Comparison of ENCODE assay signal across 31 cellular contexts in the genomic region with DNA sequence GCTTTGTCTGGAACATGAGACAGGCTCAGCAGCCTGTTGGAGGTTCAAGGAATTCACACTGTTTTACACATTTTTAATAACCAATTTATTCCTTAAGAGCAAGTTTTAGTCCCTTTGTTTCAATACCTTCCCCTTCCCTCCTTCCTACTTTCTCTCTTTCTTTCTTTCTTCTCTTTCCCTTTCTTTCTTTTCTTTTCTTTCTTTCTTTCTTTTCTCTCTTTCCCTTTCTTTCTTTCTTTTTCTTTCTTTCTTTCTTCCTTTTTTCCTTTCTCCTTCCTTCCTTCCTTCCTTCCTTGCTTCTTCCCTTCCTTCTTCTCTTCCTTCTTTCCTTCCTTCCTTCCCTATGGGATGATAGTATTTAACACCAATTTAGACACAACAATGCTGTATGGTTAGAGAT.
"Had no signal": no experiment of that assay in that cellular context is flagged by ENCODE, and none has a peak within 500 bp of the region (broad histone marks: within the 10 kb centered on the region; RNA-seq: fewer than 3 reads in every experiment).

No MANE protein-coding gene starts in this region.

- H3K4me1 ChIP-seq: parathyroid adenoma, psoas muscle, right lobe of liver, sigmoid colon, stomach, thyroid gland, tibial nerve, upper lobe of left lung, vagina had no signal

- DNase-seq: naive thymus-derived CD8-positive, alpha-beta T cell; nephron progenitor cell; nucleus accumbens; ovary; posterior cingulate gyrus; psoas muscle; right cardiac atrium; right lobe of liver; sigmoid colon; small intestine; stimulated activated CD4-positive, alpha-beta T cell treated with anti-CD3 and anti-CD28 coated beads, Interleukin-15, amount 100 ng/mL, for 24 hours; stimulated activated CD4-positive, alpha-beta T cell treated with anti-CD3 and anti-CD28 coated beads, Interleukin-2, amount 100 ng/mL, for 24 hours; stimulated activated CD4-positive, alpha-beta T cell treated with anti-CD3 and anti-CD28 coated beads, Interleukin-2, amount 100 ng/mL, for 48 hours; stimulated activated CD4-positive, alpha-beta T cell treated with anti-CD3 and anti-CD28 coated beads, Interleukin-4, amount 100 ng/mL, for 24 hours; stimulated activated naive B cell treated with anti-CD40 and anti-IgM and Interleukin-4, amounts not matched to agents 10 μg/mL and 1 μg/mL and 100 μg/mL, for 72 hours; stimulated activated naive CD4-positive, alpha-beta T cell treated with Interleukin-2 at 50 U/mL for 16 hours; stomach; thyroid gland; trophoblast cell; upper lobe of left lung had no signal

- H3K36me3 Mint-ChIP-seq: stimulated activated effector memory CD8-positive, alpha-beta T cell treated with anti-CD3 and anti-CD28 coated beads, Interleukin-12 subunit alpha, Interleukin-12 subunit beta, amount 100 ng/mL, for 72 hours; stimulated activated naive B cell treated with anti-CD40 and anti-IgM and Interleukin-4, amounts not matched to agents 10 μg/mL and 1 μg/mL and 100 μg/mL, for 72 hours had no signal

- H3K36me3 ChIP-seq: neutrophil, ovary, right lobe of liver, sigmoid colon, stomach, thoracic aorta, thyroid gland, tibial nerve, upper lobe of left lung, vagina had no signal

- H3K4me3 ChIP-seq: ovary, psoas muscle, right lobe of liver, sigmoid colon, stomach, thoracic aorta, thyroid gland, tibial nerve, upper lobe of left lung, vagina had no signal

- H3K4me3 Mint-ChIP-seq: naive thymus-derived CD8-positive, alpha-beta T cell; natural killer cell treated with Interleukin-12 subunit alpha and Interleukin-12 subunit beta and Interleukin-15 and Interleukin-18, amount 100 ng/mL, for 72 hours; nephron progenitor cell; neural crest cell; stimulated activated effector memory CD8-positive, alpha-beta T cell treated with anti-CD3 and anti-CD28 coated beads, Interleukin-12 subunit alpha, Interleukin-12 subunit beta, amount 100 ng/mL, for 72 hours; stimulated activated naive B cell treated with anti-CD40 and anti-IgM and Interleukin-4, amounts not matched to agents 10 μg/mL and 1 μg/mL and 100 μg/mL, for 72 hours; stimulated activated naive CD8-positive, alpha-beta T cell treated with anti-CD3 and anti-CD28 coated beads, Interleukin-15, Interleukin-2, amounts not matched to agents 100 ng/mL and 50 ng/mL, for 24 hours had no signal

- FAIRE-seq: small intestine, urothelium cell line had no signal

- H3K27me3 Mint-ChIP-seq: natural killer cell treated with Interleukin-12 subunit alpha and Interleukin-12 subunit beta and Interleukin-15 and Interleukin-18, amount 100 ng/mL, for 72 hours; stimulated activated naive B cell treated with anti-CD40 and anti-IgM and Interleukin-4, amounts not matched to agents 10 μg/mL and 1 μg/mL and 100 μg/mL, for 72 hours; stimulated activated naive CD8-positive, alpha-beta T cell treated with anti-CD3 and anti-CD28 coated beads, Interleukin-15, Interleukin-2, amounts not matched to agents 100 ng/mL and 50 ng/mL, for 24 hours had no signal

- H3K79me2 ChIP-seq: parathyroid adenoma had no signal

- H3K4me1 Mint-ChIP-seq: naive thymus-derived CD8-positive, alpha-beta T cell; nephron progenitor cell; neural crest cell; stimulated activated effector memory CD8-positive, alpha-beta T cell treated with anti-CD3 and anti-CD28 coated beads, Interleukin-12 subunit alpha, Interleukin-12 subunit beta, amount 100 ng/mL, for 72 hours; stimulated activated naive B cell treated with anti-CD40 and anti-IgM and Interleukin-4, amounts not matched to agents 10 μg/mL and 1 μg/mL and 100 μg/mL, for 72 hours had no signal

- H3K27me3 ChIP-seq: neutrophil, ovary, right lobe of liver, sigmoid colon, stomach, thyroid gland, tibial nerve, upper lobe of left lung, vagina had no signal

- H3K27ac Mint-ChIP-seq: naive thymus-derived CD8-positive, alpha-beta T cell; natural killer cell treated with Interleukin-12 subunit alpha and Interleukin-12 subunit beta and Interleukin-15 and Interleukin-18, amount 100 ng/mL, for 72 hours; nephron progenitor cell; progenitor cell of endocrine pancreas; stimulated activated effector memory CD8-positive, alpha-beta T cell treated with anti-CD3 and anti-CD28 coated beads, Interleukin-12 subunit alpha, Interleukin-12 subunit beta, amount 100 ng/mL, for 72 hours; stimulated activated naive B cell treated with anti-CD40 and anti-IgM and Interleukin-4, amounts not matched to agents 10 μg/mL and 1 μg/mL and 100 μg/mL, for 72 hours; stimulated activated naive CD8-positive, alpha-beta T cell treated with anti-CD3 and anti-CD28 coated beads, Interleukin-15, Interleukin-2, amounts not matched to agents 100 ng/mL and 50 ng/mL, for 24 hours had no signal

- ATAC-seq: naive thymus-derived CD8-positive, alpha-beta T cell; natural killer cell treated with Interleukin-12 subunit alpha and Interleukin-12 subunit beta and Interleukin-15 and Interleukin-18, amount 100 ng/mL, for 72 hours; psoas muscle; right cardiac atrium; right lobe of liver; stimulated activated effector memory CD8-positive, alpha-beta T cell treated with anti-CD3 and anti-CD28 coated beads, Interleukin-12 subunit alpha, Interleukin-12 subunit beta, amount 100 ng/mL, for 72 hours; stimulated activated naive B cell treated with anti-CD40 and anti-IgM and Interleukin-4, amounts not matched to agents 10 μg/mL and 1 μg/mL and 100 μg/mL, for 72 hours had no signal

- H2AFZ ChIP-seq: parathyroid adenoma had no signal

- H3K27ac ChIP-seq: neutrophil, ovary, parathyroid adenoma, psoas muscle, right lobe of liver, sigmoid colon, stomach, thoracic aorta, thyroid gland, tibial nerve, upper lobe of left lung, vagina had no signal

- H3K9ac ChIP-seq: parathyroid adenoma had no signal

- H3K9me3 ChIP-seq: neutrophil, ovary, right lobe of liver, thoracic aorta, thyroid gland, vagina had no signal
